In the genomic region with DNA sequence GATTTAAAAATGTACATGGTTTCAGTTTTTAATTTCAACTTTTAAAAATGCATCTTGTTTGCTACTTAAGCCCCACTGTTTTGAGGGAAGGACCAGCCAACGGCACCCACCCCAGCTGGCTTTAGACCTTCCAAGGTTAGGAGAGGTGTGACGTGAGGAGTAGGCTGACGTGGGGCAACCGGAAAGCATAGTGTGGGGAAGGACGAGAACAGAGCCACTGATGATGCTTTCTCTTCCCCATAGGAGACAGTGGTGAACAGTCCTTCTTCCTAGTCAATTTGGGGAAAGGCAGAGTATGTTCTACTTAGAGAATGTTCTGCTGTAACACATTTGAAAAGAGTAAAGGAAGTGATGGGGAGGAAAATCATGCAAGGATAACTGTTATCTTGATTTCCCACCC, we compare ENCODE assay signal across 19 cellular contexts.
"Had no signal": no experiment of that assay in that cellular context is flagged by ENCODE, and none has a peak within 500 bp of the region (broad histone marks: within the 10 kb centered on the region; RNA-seq: fewer than 3 reads in every experiment).

No MANE protein-coding gene starts in this region.

- H3K27ac ChIP-seq: esophagus squamous epithelium, foreskin keratinocyte, neutrophil, tibial artery had no signal

- H3K27me3 ChIP-seq: foreskin keratinocyte, tibial artery had no signal

- H3K4me1 ChIP-seq: foreskin keratinocyte had no signal

- H3K4me3 Mint-ChIP-seq: activated naive CD4-positive, alpha-beta T cell treated with anti-CD3 and anti-CD28 coated beads, Interleukin-2, amount 50 U/mL, for 24 hours; activated T-cell treated with anti-CD3 and anti-CD28 coated beads, Interleukin-2, amount 50 U/mL, for 72 hours; natural killer cell had no signal

- H3K27ac Mint-ChIP-seq: activated naive CD4-positive, alpha-beta T cell treated with anti-CD3 and anti-CD28 coated beads, Interleukin-2, amount 50 U/mL, for 24 hours; activated T-cell treated with anti-CD3 and anti-CD28 coated beads, Interleukin-2, amount 50 U/mL, for 72 hours; natural killer cell had no signal

- ATAC-seq: activated T-cell treated with anti-CD3 and anti-CD28 coated beads, Interleukin-2, amount 50 U/mL, for 72 hours; foreskin keratinocyte; left cardiac atrium; natural killer cell had no signal

- H3K9me3 ChIP-seq: esophagus squamous epithelium, neutrophil, tibial artery had no signal

- DNase-seq: activated CD4-positive, CD25-positive, alpha-beta regulatory T cell treated with anti-CD3 and anti-CD28 coated beads, Interleukin-2, amount 50 U/mL, for 72 hours; activated effector memory CD4-positive, alpha-beta T cell treated with anti-CD3 and anti-CD28 coated beads, Interleukin-2, amount 50 U/mL, for 16 hours; activated T-cell treated with anti-CD3 and anti-CD28 coated beads, Interleukin-2, amount 50 U/mL, for 72 hours; dermis blood vessel endothelial cell; effector memory CD4-positive, alpha-beta T cell; esophagus squamous epithelium; glutamatergic neuron; hippocampal formation; left cardiac atrium; natural killer cell; stimulated activated CD4-positive, alpha-beta T cell treated with anti-CD3 and anti-CD28 coated beads, Interleukin-12 subunit alpha, Interleukin-12 subunit beta, amount 100 ng/mL, for 4 hours; stimulated activated CD4-positive, alpha-beta T cell treated with anti-CD3 and anti-CD28 coated beads, Interleukin-1b, Interleukin-23, amount 100 ng/mL, for 48 hours; stimulated activated CD8-positive, alpha-beta memory T cell treated with anti-CD3 and anti-CD28 coated beads, Interleukin-4, amount 100 ng/mL, for 48 hours; stimulated activated naive CD4-positive, alpha-beta T cell; T-helper 9 cell; tibial artery had no signal

- H3K9me3 Mint-ChIP-seq: activated naive CD4-positive, alpha-beta T cell treated with anti-CD3 and anti-CD28 coated beads, Interleukin-2, amount 50 U/mL, for 24 hours; natural killer cell had no signal

- H3K36me3 ChIP-seq: esophagus squamous epithelium, neutrophil, tibial artery had no signal

- H3K36me3 Mint-ChIP-seq: activated naive CD4-positive, alpha-beta T cell treated with anti-CD3 and anti-CD28 coated beads, Interleukin-2, amount 50 U/mL, for 24 hours; natural killer cell had no signal

- H3K4me3 ChIP-seq: esophagus squamous epithelium, tibial artery had no signal
